In genomic region chr12:125418902-125419564, GRCh38 we compare ENCODE assay signal across 19 cellular contexts.
DNase-seq lines count a peak whose midpoint lies in the region; ATAC-seq and TF ChIP-seq lines count a peak whose summit lies in the region.
"Had no signal": no experiment of that assay in that cellular context is flagged by ENCODE, and none has a peak within 500 bp of the region (broad histone marks: within the 10 kb centered on the region; RNA-seq: fewer than 3 reads in every experiment).

No MANE protein-coding gene starts in this region.

- H3K36me3 ChIP-seq in GM06990 (ENCODE audit: control insufficient read depth, insufficient read depth, low read length) (no peaks in the 10 kb centered on the region), heart right ventricle (no peaks in the 10 kb centered on the region)
- H3K36me3 ChIP-seq: spleen had no signal

- H3K27me3 ChIP-seq in GM06990 (replicated peaks; ENCODE audit: control insufficient read depth, insufficient read depth, low read length): no peaks in the 10 kb centered on the region
- H3K27me3 ChIP-seq in heart right ventricle: peaks cover 0 to 6% (median 0%) of the 10 kb centered on the region in 7 donors

- peaks cover 0 to 18% (median 3%) of the 10 kb centered on the region in 11 donors for H3K9me3 ChIP-seq in heart right ventricle

- ATAC-seq in GM19025 (IDR thresholded peaks at IDR 0.05; ENCODE audit: low read depth, unreplicated experiment): peak; percentile 87
- ATAC-seq in HG02852 (IDR thresholded peaks at IDR 0.05; ENCODE audit: unreplicated experiment): peak; percentile 83
- ATAC-seq in HG03571 (IDR thresholded peaks at IDR 0.05; ENCODE audit: unreplicated experiment): peak; percentile 59
- no peak for ATAC-seq in heart right ventricle
- no peak for ATAC-seq in HG03196 (IDR thresholded peaks at IDR 0.05; ENCODE audit: unreplicated experiment)

- H3K4me1 ChIP-seq in heart right ventricle: no peaks in the 10 kb centered on the region
- H3K4me1 ChIP-seq: parathyroid adenoma, spleen had no signal

- TF ChIP-seq CTCF in GM06990 (IDR thresholded peaks at IDR 0.05; ENCODE audit: insufficient read depth, low read length, poor library complexity, severe bottlenecking): no peak
- TF ChIP-seq CTCF in heart right ventricle (IDR thresholded peaks at IDR 0.05): no peak

- intact Hi-C loops in heart right ventricle (cut with DNase I): no loop called here

- no peak overlapping the region for H3K27ac ChIP-seq in heart right ventricle
- H3K27ac ChIP-seq: epithelial cell of prostate, parathyroid adenoma, spleen had no signal

- H3K4me3 ChIP-seq in GM06990 (replicated peaks; ENCODE audit: low read depth, low read length): no peak overlapping the region
- no peak overlapping the region for H3K4me3 ChIP-seq in heart right ventricle
- H3K4me3 ChIP-seq: spleen had no signal

- 75 to 79% methylated on average over 7 of the region's 7 CpGs for WGBS in heart right ventricle, 2 donors

- peak; percentile 63 for DNase-seq in GM06990 (ENCODE audit: extremely low read depth, insufficient read length)
- DNase-seq in NCI-H524 (lab: John Stamatoyannopoulos, UW): no peak
- DNase-seq in heart right ventricle: no peak
- DNase-seq in AG20443 (ENCODE audit: low spot score): no peak
- DNase-seq: activated CD4-positive, alpha-beta T cell treated with anti-CD3 and anti-CD28 coated beads, Interleukin-2, amount 50 U/mL, for 1 hour; CD4-positive, CD25-positive, alpha-beta regulatory T cell; Kasumi-1; kidney glomerular epithelial cell; NCI-H187; NCI-H748 treated with DMSO at 0.1 percent for 48 hours; Right ventricle myocardium superior; spleen; T-helper 9 cell had no signal

Comparison
In these comparisons a context has a peak if more than half of its experiments do, and no peak if none do; other contexts are left out.
1. ATAC-seq: peak in GM19025 (single experiment), HG02852 (single experiment) and HG03571 (single experiment); none in heart right ventricle (0 of 8) and HG03196 (single experiment).